26 cellular contexts compared by ENCODE assay signal in the genomic region with DNA sequence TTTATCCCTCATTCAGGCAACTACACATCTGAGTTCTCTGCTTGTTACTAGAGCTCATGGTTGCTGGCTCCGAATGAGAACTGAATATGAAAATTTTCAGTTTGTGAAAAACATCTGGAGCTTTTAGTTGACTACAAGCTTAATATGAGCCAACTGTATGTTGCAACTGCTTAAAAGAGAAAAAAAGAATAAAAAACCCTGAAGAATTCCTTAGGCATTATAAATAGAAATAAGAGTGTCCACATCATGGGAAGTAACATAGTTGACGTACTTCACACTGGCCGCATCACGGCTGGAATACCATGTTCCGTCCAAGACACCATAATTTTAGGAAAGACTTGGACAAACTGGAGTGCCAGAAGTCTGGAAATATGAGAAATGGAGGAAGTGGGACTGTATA. TPM values are rescaled to one million over a fixed set of nuclear protein-coding genes. Genes with fewer than 3 reads are reported as not detected.
DNase-seq lines count a peak whose midpoint lies in the region; ATAC-seq and TF ChIP-seq lines count a peak whose summit lies in the region.
"Had no signal": no experiment of that assay in that cellular context is flagged by ENCODE, and none has a peak within 500 bp of the region (broad histone marks: within the 10 kb centered on the region; RNA-seq: fewer than 3 reads in every experiment).

No MANE protein-coding gene starts in this region.

- ATAC-seq in left ventricle myocardium superior (peak; percentile 84), gastrocnemius medialis (peak; percentile 73 to 75)
- ATAC-seq: activated CD8-positive, alpha-beta T cell treated with anti-CD3 and anti-CD28 coated beads for 36 hours; activated T-cell treated with anti-CD3 and anti-CD28 coated beads, Interleukin-2, amount 50 U/mL, for 4 hours had no signal

- H3K36me3 ChIP-seq in ACC112 (ENCODE audit: insufficient read depth, low read length) (no peaks in the 10 kb centered on the region), esophagus muscularis mucosa (no peaks in the 10 kb centered on the region), gastrocnemius medialis (no peaks in the 10 kb centered on the region), breast epithelium (no peaks in the 10 kb centered on the region)
- H3K36me3 ChIP-seq: brain microvascular endothelial cell, stomach had no signal

- in situ Hi-C loops in gastrocnemius medialis (cut with MboI; ENCODE audit: low sequenced_read_pairs in 4 of 4) = no loop called here

- DNase-seq in esophagus muscularis mucosa (ENCODE audit: extremely low spot score) = no peak
- peak; percentile 66 for DNase-seq in left ventricle myocardium superior
- peak; percentile 33 to 64 for DNase-seq in gastrocnemius medialis
- no peak for DNase-seq in caudate nucleus (lab: John Stamatoyannopoulos, UW)
- DNase-seq in NCI-H82 treated with DMSO at 0.1 percent for 48 hours (lab: John Stamatoyannopoulos, UW; ENCODE audit: unreplicated experiment) = no peak
- no peak for DNase-seq in activated gamma-delta T cell treated with Interleukin-2 at 50 U/mL for 16 hours
- no peak for DNase-seq in breast epithelium (ENCODE audit: low spot score in 2 of 2)
- DNase-seq: activated CD8-positive, alpha-beta T cell treated with anti-CD3 and anti-CD28 coated beads for 36 hours; activated T-cell treated with anti-CD3 and anti-CD28 coated beads, Interleukin-2, amount 50 U/mL, for 4 hours; brain microvascular endothelial cell; DMS 273 treated with DMSO at 0.1 percent for 48 hours; dorsolateral prefrontal cortex; GF-D8; Kasumi-1; NCI-H1105; NCI-H510A treated with DMSO at 0.1 percent for 48 hours; retina; SHP77 treated with DMSO at 0.1 percent for 48 hours; stimulated activated CD4-positive, alpha-beta T cell treated with anti-CD3 and anti-CD28 coated beads, Interleukin-2, amount 100 ng/mL, for 48 hours; stomach had no signal

- H3K9me3 ChIP-seq in esophagus muscularis mucosa = no peaks in the 10 kb centered on the region
- no peaks in the 10 kb centered on the region for H3K9me3 ChIP-seq in gastrocnemius medialis
- no peaks in the 10 kb centered on the region for H3K9me3 ChIP-seq in breast epithelium
- H3K9me3 ChIP-seq: stomach had no signal

- H3K27me3 ChIP-seq in ACC112 (ENCODE audit: insufficient read depth, low read length) (no peaks in the 10 kb centered on the region), esophagus muscularis mucosa (no peaks in the 10 kb centered on the region), gastrocnemius medialis (no peaks in the 10 kb centered on the region), breast epithelium (no peaks in the 10 kb centered on the region)
- H3K27me3 ChIP-seq: brain microvascular endothelial cell, dorsolateral prefrontal cortex, stomach had no signal

- TF ChIP-seq EP300 in esophagus muscularis mucosa (IDR thresholded peaks at IDR 0.05) = peak; percentile 11

- H3K27ac ChIP-seq in ACC112 (ENCODE audit: low read depth, low read length) = peak overlapping the region; percentile 43
- no peak overlapping the region for H3K27ac ChIP-seq in esophagus muscularis mucosa (replicated peaks in 1 of 4)
- peak overlapping the region; percentile 47 to 49 (median 48) for H3K27ac ChIP-seq in gastrocnemius medialis
- no peak overlapping the region for H3K27ac ChIP-seq in caudate nucleus (ENCODE audit: low read depth, low read length)
- no peak overlapping the region for H3K27ac ChIP-seq in breast epithelium
- H3K27ac ChIP-seq: brain microvascular endothelial cell, C4-2B, epithelial cell of prostate, VCaP had no signal

- 85% methylated on average over 5 of the region's 5 CpGs for WGBS in esophagus muscularis mucosa

- TF ChIP-seq CTCF in esophagus muscularis mucosa (IDR thresholded peaks at IDR 0.05) (no peak), gastrocnemius medialis (IDR thresholded peaks at IDR 0.05 in 4 of 5, conservative IDR thresholded peaks at IDR 0.05 in 1 of 5) (no peak), breast epithelium (IDR thresholded peaks at IDR 0.05) (no peak)

- H3K4me1 ChIP-seq in ACC112 (ENCODE audit: control insufficient read depth, insufficient read depth, low read length, unreplicated experiment) (peaks cover 19% of the 10 kb centered on the region), esophagus muscularis mucosa (peaks cover 14 to 53% (median 42%) of the 10 kb centered on the region in 4 donors), gastrocnemius medialis (peaks cover 1 to 26% of the 10 kb centered on the region in 2 donors), breast epithelium (no peaks in the 10 kb centered on the region)

- H3K4me3 ChIP-seq in ACC112 (ENCODE audit: low read depth, low read length) = peak overlapping the region; percentile 6; the same call in 1 of the 2 replicates
- no peak overlapping the region for H3K4me3 ChIP-seq in esophagus muscularis mucosa
- no peak overlapping the region for H3K4me3 ChIP-seq in gastrocnemius medialis
- no peak overlapping the region for H3K4me3 ChIP-seq in breast epithelium
- H3K4me3 ChIP-seq: dorsolateral prefrontal cortex, stomach had no signal

- intact Hi-C loops in esophagus muscularis mucosa (cut with DNase I) = no loop called here
- intact Hi-C loops in left ventricle myocardium superior (cut with micrococcal nuclease) = no loop called here
- intact Hi-C loops in gastrocnemius medialis (cut with DNase I; ENCODE audit: low total_unique reads) = no loop called here
- intact Hi-C loops in breast epithelium (cut with DNase I; ENCODE audit: low total_unique reads) = no loop called here

- no peak overlapping the region for H2AFZ ChIP-seq in ACC112 (ENCODE audit: low read length, unreplicated experiment)

- TF ChIP-seq POLR2A in esophagus muscularis mucosa (IDR thresholded peaks at IDR 0.05; ENCODE audit: low read depth) (no peak), gastrocnemius medialis (IDR thresholded peaks at IDR 0.05) (peak in 1 of 2 donors; percentile 25), breast epithelium (IDR thresholded peaks at IDR 0.05) (no peak)

- H3K79me2 ChIP-seq in ACC112 (ENCODE audit: control insufficient read depth, insufficient read depth, low read length, unreplicated experiment) = no peaks in the 10 kb centered on the region

RNA-seq across cellular contexts. Expression of gene PDE3A, which starts 57.9 kb away (rescaled TPM):
- 100 to 1,000 TPM in 2 of 4 donors, 10 to 100 TPM in 2; 93.8 to 155 (median 106) TPM for total RNA-seq in esophagus muscularis mucosa
- total RNA-seq in left ventricle myocardium superior = 171 TPM
- 1 to 10 TPM; 4.4 to 5.3 (median 4.9) TPM for total RNA-seq in gastrocnemius medialis
- total RNA-seq in breast epithelium = 10 to 100 TPM in 1 of 3 donors, 1 to 10 TPM in 2; 7.0 to 11.5 (median 9.4) TPM
- total RNA-seq: A172; activated CD8-positive, alpha-beta T cell treated with anti-CD3 and anti-CD28 coated beads for 36 hours; T-helper 1 cell treated with Interleukin-12 subunit alpha and Interleukin-12 subunit beta and Interleukin-4 antibody, amounts not matched to agents 30 ng/mL and 1 ng/mL, for 36 hours had no signal

Comparison
In these comparisons a context has a peak if more than half of its experiments do, and no peak if none do; other contexts are left out.
1. H3K27ac ChIP-seq: peak in ACC112 (single experiment) and gastrocnemius medialis (4 of 4); none in esophagus muscularis mucosa (0 of 4), caudate nucleus (single experiment) and breast epithelium (0 of 2).
2. DNase-seq: peak in left ventricle myocardium superior (single experiment) and gastrocnemius medialis (2 of 2); none in esophagus muscularis mucosa (single experiment), caudate nucleus (0 of 61), NCI-H82 treated with DMSO at 0.1 percent for 48 hours (single experiment), activated gamma-delta T cell treated with Interleukin-2 at 50 U/mL for 16 hours (single experiment) and breast epithelium (0 of 2).
3. RNA of gene PDE3A, which starts 57.9 kb away (total RNA-seq): 171 TPM in left ventricle myocardium superior (single experiment) and 93.8 to 155 TPM in esophagus muscularis mucosa; 7.0 to 11.5 TPM in breast epithelium and 4.4 to 5.3 TPM in gastrocnemius medialis; every median in the first group is over 4 times any median in the second.